In the genomic region with DNA sequence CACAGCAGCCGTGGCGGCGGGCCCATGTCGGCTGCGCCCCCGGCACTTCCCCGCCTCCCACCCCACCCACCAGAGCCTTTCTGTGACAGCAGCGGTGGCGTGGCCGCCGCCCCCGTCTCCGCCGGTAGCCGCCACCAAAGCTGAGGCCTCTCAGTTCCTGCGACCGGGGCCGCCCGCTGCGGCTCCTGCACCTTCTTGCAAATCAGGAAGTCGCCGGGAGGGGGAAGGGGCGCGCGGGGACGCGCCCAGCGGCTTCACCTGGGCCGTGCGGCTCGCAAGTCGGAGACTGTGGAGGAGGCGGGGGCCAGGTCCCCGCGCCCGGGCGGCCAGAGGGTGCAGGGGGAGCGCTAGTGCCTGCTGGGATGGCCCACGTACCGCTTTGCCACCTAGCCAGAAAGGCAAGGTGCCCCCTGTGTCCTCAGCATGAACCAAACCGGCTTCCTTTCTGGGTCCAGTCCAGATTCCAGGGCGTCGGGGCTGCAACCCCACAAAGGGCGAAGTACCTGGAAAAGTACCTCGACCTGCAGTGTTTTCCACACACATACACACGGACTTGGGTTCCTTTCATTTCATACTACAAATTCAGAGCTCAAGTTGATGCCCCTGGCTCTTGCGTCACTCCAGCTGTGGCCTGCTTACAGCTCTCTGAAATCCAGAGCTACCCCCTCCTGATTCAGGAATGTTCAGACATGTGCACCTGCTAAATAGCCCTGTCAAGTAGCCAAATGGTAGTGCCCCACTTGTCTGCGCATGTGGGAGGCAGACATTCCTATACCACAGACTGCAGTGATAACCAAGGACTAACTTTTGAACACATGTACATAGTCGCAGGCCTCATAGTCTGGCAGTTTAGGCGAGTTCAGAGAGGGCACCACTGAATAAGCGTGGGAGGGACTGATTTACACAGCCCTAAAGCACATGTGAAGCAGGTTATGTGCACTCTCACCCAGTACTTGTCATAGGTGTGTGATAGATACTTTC, we compare ENCODE assay signal across 1 cellular context.
TF ChIP-seq lines count a peak whose summit lies in the region.

A gene with protein sequence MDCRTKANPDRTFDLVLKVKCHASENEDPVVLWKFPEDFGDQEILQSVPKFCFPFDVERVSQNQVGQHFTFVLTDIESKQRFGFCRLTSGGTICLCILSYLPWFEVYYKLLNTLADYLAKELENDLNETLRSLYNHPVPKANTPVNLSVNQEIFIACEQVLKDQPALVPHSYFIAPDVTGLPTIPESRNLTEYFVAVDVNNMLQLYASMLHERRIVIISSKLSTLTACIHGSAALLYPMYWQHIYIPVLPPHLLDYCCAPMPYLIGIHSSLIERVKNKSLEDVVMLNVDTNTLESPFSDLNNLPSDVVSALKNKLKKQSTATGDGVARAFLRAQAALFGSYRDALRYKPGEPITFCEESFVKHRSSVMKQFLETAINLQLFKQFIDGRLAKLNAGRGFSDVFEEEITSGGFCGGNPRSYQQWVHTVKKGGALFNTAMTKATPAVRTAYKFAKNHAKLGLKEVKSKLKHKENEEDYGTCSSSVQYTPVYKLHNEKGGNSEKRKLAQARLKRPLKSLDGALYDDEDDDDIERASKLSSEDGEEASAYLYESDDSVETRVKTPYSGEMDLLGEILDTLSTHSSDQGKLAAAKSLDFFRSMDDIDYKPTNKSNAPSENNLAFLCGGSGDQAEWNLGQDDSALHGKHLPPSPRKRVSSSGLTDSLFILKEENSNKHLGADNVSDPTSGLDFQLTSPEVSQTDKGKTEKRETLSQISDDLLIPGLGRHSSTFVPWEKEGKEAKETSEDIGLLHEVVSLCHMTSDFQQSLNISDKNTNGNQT (minus strand): TSS at position 199 of the 981 bp plus-strand sequence. CDS start 325 bp downstream, outside the sequence.

TF ChIP-seq in K562, 482 proteins besides CTCF, POLR2A, EP300 and RAD21 (continued from another document and continues in another):
- TF ChIP-seq CREBBP (IDR thresholded peaks at IDR 0.05; ENCODE audit: low read depth, low read length) (no peak), ZBED1 (IDR thresholded peaks at IDR 0.05) (peak; percentile 65; the same call in 1 of the 2 replicates), TFAM (CRISPR knock-in tag; conservative IDR thresholded peaks at IDR 0.05) (no peak), NFIC (IDR thresholded peaks at IDR 0.05) (no peak; the same call in 1 of the 2 replicates), ZNF57 (CRISPR knock-in tag; IDR thresholded peaks at IDR 0.05) (no peak), SIRT6 (IDR thresholded peaks at IDR 0.05; ENCODE audit: low read depth, low read length) (no peak), PHTF2 (CRISPR knock-in tag; IDR thresholded peaks at IDR 0.05) (no peak), SMARCA5 (IDR thresholded peaks at IDR 0.05) (no peak), ZNF224 (CRISPR knock-in tag; IDR thresholded peaks at IDR 0.05) (no peak), PCBP1 (IDR thresholded peaks at IDR 0.05; ENCODE audit: low read depth, low read length, poor library complexity, severe bottlenecking) (peak; percentile 89), HLTF (IDR thresholded peaks at IDR 0.05) (no peak), PCBP2 (IDR thresholded peaks at IDR 0.05; ENCODE audit: low read depth, low read length, poor library complexity, severe bottlenecking) (no peak), KDM5B (IDR thresholded peaks at IDR 0.05; ENCODE audit: insufficient replicate concordance, low read depth, low read length) (no peak), ZNF239 (CRISPR knock-in tag; IDR thresholded peaks at IDR 0.05) (no peak), KAT8 (IDR thresholded peaks at IDR 0.05; ENCODE audit: low read depth) (no peak), KAT7 (CRISPR knock-in tag; IDR thresholded peaks at IDR 0.05; ENCODE audit: borderline replicate concordance) (no peak), CAMTA2 (CRISPR knock-in tag; conservative IDR thresholded peaks at IDR 0.05) (no peak), NCOA1 (IDR thresholded peaks at IDR 0.05; ENCODE audit: low read depth) (no peak)
- TF ChIP-seq, protein P1, sequence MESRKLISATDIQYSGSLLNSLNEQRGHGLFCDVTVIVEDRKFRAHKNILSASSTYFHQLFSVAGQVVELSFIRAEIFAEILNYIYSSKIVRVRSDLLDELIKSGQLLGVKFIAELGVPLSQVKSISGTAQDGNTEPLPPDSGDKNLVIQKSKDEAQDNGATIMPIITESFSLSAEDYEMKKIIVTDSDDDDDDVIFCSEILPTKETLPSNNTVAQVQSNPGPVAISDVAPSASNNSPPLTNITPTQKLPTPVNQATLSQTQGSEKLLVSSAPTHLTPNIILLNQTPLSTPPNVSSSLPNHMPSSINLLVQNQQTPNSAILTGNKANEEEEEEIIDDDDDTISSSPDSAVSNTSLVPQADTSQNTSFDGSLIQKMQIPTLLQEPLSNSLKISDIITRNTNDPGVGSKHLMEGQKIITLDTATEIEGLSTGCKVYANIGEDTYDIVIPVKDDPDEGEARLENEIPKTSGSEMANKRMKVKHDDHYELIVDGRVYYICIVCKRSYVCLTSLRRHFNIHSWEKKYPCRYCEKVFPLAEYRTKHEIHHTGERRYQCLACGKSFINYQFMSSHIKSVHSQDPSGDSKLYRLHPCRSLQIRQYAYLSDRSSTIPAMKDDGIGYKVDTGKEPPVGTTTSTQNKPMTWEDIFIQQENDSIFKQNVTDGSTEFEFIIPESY (CRISPR knock-in tag; IDR thresholded peaks at IDR 0.05): 0 out of 2 replicates have a peak, but pooled peaks have one; percentile 27
- TF ChIP-seq, protein P2, sequence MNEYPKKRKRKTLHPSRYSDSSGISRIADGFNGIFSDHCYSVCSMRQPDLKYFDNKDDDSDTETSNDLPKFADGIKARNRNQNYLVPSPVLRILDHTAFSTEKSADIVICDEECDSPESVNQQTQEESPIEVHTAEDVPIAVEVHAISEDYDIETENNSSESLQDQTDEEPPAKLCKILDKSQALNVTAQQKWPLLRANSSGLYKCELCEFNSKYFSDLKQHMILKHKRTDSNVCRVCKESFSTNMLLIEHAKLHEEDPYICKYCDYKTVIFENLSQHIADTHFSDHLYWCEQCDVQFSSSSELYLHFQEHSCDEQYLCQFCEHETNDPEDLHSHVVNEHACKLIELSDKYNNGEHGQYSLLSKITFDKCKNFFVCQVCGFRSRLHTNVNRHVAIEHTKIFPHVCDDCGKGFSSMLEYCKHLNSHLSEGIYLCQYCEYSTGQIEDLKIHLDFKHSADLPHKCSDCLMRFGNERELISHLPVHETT (CRISPR knock-in tag; conservative IDR thresholded peaks at IDR 0.05 in 1 of 2, IDR thresholded peaks at IDR 0.05 in 1 of 2): peak in 1 of 2 experiments; percentile 52; a peak in 2 of 4 replicates
- TF ChIP-seq, protein P3, sequence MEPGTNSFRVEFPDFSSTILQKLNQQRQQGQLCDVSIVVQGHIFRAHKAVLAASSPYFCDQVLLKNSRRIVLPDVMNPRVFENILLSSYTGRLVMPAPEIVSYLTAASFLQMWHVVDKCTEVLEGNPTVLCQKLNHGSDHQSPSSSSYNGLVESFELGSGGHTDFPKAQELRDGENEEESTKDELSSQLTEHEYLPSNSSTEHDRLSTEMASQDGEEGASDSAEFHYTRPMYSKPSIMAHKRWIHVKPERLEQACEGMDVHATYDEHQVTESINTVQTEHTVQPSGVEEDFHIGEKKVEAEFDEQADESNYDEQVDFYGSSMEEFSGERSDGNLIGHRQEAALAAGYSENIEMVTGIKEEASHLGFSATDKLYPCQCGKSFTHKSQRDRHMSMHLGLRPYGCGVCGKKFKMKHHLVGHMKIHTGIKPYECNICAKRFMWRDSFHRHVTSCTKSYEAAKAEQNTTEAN (CRISPR knock-in tag; IDR thresholded peaks at IDR 0.05): no peak
- TF ChIP-seq, protein P4, sequence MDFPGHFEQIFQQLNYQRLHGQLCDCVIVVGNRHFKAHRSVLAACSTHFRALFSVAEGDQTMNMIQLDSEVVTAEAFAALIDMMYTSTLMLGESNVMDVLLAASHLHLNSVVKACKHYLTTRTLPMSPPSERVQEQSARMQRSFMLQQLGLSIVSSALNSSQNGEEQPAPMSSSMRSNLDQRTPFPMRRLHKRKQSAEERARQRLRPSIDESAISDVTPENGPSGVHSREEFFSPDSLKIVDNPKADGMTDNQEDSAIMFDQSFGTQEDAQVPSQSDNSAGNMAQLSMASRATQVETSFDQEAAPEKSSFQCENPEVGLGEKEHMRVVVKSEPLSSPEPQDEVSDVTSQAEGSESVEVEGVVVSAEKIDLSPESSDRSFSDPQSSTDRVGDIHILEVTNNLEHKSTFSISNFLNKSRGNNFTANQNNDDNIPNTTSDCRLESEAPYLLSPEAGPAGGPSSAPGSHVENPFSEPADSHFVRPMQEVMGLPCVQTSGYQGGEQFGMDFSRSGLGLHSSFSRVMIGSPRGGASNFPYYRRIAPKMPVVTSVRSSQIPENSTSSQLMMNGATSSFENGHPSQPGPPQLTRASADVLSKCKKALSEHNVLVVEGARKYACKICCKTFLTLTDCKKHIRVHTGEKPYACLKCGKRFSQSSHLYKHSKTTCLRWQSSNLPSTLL (IDR thresholded peaks at IDR 0.05): no peak
- TF ChIP-seq, protein P5, sequence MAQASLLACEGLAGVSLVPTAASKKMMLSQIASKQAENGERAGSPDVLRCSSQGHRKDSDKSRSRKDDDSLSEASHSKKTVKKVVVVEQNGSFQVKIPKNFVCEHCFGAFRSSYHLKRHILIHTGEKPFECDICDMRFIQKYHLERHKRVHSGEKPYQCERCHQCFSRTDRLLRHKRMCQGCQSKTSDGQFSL (CRISPR knock-in tag; IDR thresholded peaks at IDR 0.05): no peak
- TF ChIP-seq, protein P5 (tag; IDR thresholded peaks at IDR 0.05): no peak
- TF ChIP-seq, protein P6, sequence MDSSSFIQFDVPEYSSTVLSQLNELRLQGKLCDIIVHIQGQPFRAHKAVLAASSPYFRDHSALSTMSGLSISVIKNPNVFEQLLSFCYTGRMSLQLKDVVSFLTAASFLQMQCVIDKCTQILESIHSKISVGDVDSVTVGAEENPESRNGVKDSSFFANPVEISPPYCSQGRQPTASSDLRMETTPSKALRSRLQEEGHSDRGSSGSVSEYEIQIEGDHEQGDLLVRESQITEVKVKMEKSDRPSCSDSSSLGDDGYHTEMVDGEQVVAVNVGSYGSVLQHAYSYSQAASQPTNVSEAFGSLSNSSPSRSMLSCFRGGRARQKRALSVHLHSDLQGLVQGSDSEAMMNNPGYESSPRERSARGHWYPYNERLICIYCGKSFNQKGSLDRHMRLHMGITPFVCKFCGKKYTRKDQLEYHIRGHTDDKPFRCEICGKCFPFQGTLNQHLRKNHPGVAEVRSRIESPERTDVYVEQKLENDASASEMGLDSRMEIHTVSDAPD (CRISPR knock-in tag; IDR thresholded peaks at IDR 0.05): no peak
- TF ChIP-seq, protein P7, sequence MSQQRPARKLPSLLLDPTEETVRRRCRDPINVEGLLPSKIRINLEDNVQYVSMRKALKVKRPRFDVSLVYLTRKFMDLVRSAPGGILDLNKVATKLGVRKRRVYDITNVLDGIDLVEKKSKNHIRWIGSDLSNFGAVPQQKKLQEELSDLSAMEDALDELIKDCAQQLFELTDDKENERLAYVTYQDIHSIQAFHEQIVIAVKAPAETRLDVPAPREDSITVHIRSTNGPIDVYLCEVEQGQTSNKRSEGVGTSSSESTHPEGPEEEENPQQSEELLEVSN (IDR thresholded peaks at IDR 0.05; ENCODE audit: borderline replicate concordance in 1 of 2, extremely low read depth in 1 of 2, insufficient read depth in 1 of 2, insufficient read length in 1 of 2, low read depth in 1 of 2, low read length in 1 of 2, poor library complexity in 1 of 2, severe bottlenecking in 1 of 2): peak in 1 of 2 experiments; percentile 46
- TF ChIP-seq, protein P8, sequence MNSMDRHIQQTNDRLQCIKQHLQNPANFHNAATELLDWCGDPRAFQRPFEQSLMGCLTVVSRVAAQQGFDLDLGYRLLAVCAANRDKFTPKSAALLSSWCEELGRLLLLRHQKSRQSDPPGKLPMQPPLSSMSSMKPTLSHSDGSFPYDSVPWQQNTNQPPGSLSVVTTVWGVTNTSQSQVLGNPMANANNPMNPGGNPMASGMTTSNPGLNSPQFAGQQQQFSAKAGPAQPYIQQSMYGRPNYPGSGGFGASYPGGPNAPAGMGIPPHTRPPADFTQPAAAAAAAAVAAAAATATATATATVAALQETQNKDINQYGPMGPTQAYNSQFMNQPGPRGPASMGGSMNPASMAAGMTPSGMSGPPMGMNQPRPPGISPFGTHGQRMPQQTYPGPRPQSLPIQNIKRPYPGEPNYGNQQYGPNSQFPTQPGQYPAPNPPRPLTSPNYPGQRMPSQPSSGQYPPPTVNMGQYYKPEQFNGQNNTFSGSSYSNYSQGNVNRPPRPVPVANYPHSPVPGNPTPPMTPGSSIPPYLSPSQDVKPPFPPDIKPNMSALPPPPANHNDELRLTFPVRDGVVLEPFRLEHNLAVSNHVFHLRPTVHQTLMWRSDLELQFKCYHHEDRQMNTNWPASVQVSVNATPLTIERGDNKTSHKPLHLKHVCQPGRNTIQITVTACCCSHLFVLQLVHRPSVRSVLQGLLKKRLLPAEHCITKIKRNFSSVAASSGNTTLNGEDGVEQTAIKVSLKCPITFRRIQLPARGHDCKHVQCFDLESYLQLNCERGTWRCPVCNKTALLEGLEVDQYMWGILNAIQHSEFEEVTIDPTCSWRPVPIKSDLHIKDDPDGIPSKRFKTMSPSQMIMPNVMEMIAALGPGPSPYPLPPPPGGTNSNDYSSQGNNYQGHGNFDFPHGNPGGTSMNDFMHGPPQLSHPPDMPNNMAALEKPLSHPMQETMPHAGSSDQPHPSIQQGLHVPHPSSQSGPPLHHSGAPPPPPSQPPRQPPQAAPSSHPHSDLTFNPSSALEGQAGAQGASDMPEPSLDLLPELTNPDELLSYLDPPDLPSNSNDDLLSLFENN (IDR thresholded peaks at IDR 0.05; ENCODE audit: low read depth in 2 of 2, low read length in 2 of 2): no peak
- TF ChIP-seq, protein P9, sequence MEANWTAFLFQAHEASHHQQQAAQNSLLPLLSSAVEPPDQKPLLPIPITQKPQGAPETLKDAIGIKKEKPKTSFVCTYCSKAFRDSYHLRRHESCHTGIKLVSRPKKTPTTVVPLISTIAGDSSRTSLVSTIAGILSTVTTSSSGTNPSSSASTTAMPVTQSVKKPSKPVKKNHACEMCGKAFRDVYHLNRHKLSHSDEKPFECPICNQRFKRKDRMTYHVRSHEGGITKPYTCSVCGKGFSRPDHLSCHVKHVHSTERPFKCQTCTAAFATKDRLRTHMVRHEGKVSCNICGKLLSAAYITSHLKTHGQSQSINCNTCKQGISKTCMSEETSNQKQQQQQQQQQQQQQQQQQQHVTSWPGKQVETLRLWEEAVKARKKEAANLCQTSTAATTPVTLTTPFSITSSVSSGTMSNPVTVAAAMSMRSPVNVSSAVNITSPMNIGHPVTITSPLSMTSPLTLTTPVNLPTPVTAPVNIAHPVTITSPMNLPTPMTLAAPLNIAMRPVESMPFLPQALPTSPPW (CRISPR knock-in tag; IDR thresholded peaks at IDR 0.05): peak; percentile 84
